Comparison of ENCODE assay signal across 14 cellular contexts in genomic region chr4:26067035-26067434, GRCh38.
"Had no signal": no experiment of that assay in that cellular context is flagged by ENCODE, and none has a peak within 500 bp of the region (broad histone marks: within the 10 kb centered on the region; RNA-seq: fewer than 3 reads in every experiment).

No MANE protein-coding gene starts in this region.

- DNase-seq: activated B cell treated with CpG ODN at 0.5 μM for 24 hours; activated CD4-positive, alpha-beta T cell treated with anti-CD3 and anti-CD28 coated beads, Interleukin-2, amount 10 ng/mL, durations not matched to agents 7 days and 5 days; activated naive CD4-positive, alpha-beta T cell treated with anti-CD3 and anti-CD28 coated beads, Interleukin-2, amount 10 ng/mL, durations not matched to agents 7 days and 5 days; activated T-cell treated with anti-CD3 and anti-CD28 coated beads for 4 hours; adrenal gland; central memory CD4-positive, alpha-beta T cell; effector CD4-positive, alpha-beta T cell; stimulated activated CD4-positive, alpha-beta T cell treated with anti-CD3 and anti-CD28 coated beads, Interleukin-12 subunit alpha, Interleukin-12 subunit beta, amount 100 ng/mL, for 4 hours; stimulated activated naive CD4-positive, alpha-beta T cell; substantia nigra; transverse colon had no signal

- ATAC-seq: activated T-helper 17 cell treated with anti-CD3 and anti-CD28 coated beads, Interleukin-2, amount 50 U/mL, for 72 hours; gastroesophageal sphincter had no signal

- H3K4me3 Mint-ChIP-seq: activated B cell treated with CpG ODN at 0.5 μM for 24 hours; activated CD4-positive, alpha-beta T cell treated with anti-CD3 and anti-CD28 coated beads, Interleukin-2, amount 10 ng/mL, durations not matched to agents 7 days and 5 days; activated naive CD4-positive, alpha-beta T cell treated with anti-CD3 and anti-CD28 coated beads, Interleukin-2, amount 10 ng/mL, durations not matched to agents 7 days and 5 days; activated T-helper 17 cell treated with anti-CD3 and anti-CD28 coated beads, Interleukin-2, amount 50 U/mL, for 72 hours had no signal

- H3K27me3 ChIP-seq: adrenal gland, gastroesophageal sphincter, transverse colon had no signal

- H3K9me3 ChIP-seq: adrenal gland, gastroesophageal sphincter, transverse colon had no signal

- H3K27me3 Mint-ChIP-seq: activated T-helper 17 cell treated with anti-CD3 and anti-CD28 coated beads, Interleukin-2, amount 50 U/mL, for 72 hours had no signal

- H3K4me3 ChIP-seq: adrenal gland, coronary artery, gastroesophageal sphincter, transverse colon had no signal

- H3K27ac ChIP-seq: adrenal gland, coronary artery, gastroesophageal sphincter, transverse colon had no signal

- H3K4me1 ChIP-seq: adrenal gland, gastroesophageal sphincter, transverse colon had no signal

- H3K9me3 Mint-ChIP-seq: activated B cell treated with CpG ODN at 0.5 μM for 24 hours; activated CD4-positive, alpha-beta T cell treated with anti-CD3 and anti-CD28 coated beads, Interleukin-2, amount 10 ng/mL, durations not matched to agents 7 days and 5 days; activated naive CD4-positive, alpha-beta T cell treated with anti-CD3 and anti-CD28 coated beads, Interleukin-2, amount 10 ng/mL, durations not matched to agents 7 days and 5 days; activated T-helper 17 cell treated with anti-CD3 and anti-CD28 coated beads, Interleukin-2, amount 50 U/mL, for 72 hours had no signal

- H3K36me3 Mint-ChIP-seq: activated naive CD4-positive, alpha-beta T cell treated with anti-CD3 and anti-CD28 coated beads, Interleukin-2, amount 10 ng/mL, durations not matched to agents 7 days and 5 days had no signal

- H3K36me3 ChIP-seq: adrenal gland, gastroesophageal sphincter, transverse colon had no signal

- H3K27ac Mint-ChIP-seq: activated B cell treated with CpG ODN at 0.5 μM for 24 hours; activated CD4-positive, alpha-beta T cell treated with anti-CD3 and anti-CD28 coated beads, Interleukin-2, amount 10 ng/mL, durations not matched to agents 7 days and 5 days; activated naive CD4-positive, alpha-beta T cell treated with anti-CD3 and anti-CD28 coated beads, Interleukin-2, amount 10 ng/mL, durations not matched to agents 7 days and 5 days; activated T-helper 17 cell treated with anti-CD3 and anti-CD28 coated beads, Interleukin-2, amount 50 U/mL, for 72 hours had no signal
